In the genomic region with DNA sequence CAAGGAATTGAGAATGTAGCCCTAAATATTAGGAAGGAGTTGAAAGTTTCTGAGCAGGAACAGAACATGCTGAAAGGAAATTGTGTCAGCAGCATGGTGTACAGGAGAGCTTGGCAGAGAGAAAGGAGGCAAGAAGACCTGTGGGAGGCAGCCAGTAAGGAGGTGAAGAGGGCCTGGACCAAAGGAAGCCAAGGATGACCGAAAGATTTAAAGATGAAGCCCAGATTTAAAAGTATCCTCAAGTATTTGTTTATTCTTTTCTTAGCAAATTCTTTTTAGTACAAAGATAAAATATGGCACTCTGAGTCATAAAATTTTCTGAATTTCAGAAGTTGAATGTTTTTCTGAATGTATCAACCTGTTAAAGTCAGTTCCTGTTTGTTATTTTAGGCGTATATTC, we compare ENCODE assay signal across 1 cellular context.
TF ChIP-seq lines count a peak whose summit lies in the region.

No MANE protein-coding gene starts in this region.

TF ChIP-seq in GM23338, 12 proteins besides CTCF, POLR2A, EP300 and RAD21:
- no peak for TF ChIP-seq ZNF462 (CRISPR knock-in tag; IDR thresholded peaks at IDR 0.05)
- no peak for TF ChIP-seq CREB1 (CRISPR knock-in tag; IDR thresholded peaks at IDR 0.05; ENCODE audit: low read depth)
- TF ChIP-seq EZH2 (IDR thresholded peaks at IDR 0.05; ENCODE audit: low read depth, unreplicated experiment) = no peak
- TF ChIP-seq REST (IDR thresholded peaks at IDR 0.05; ENCODE audit: unreplicated experiment) = no peak
- TF ChIP-seq NANOG (IDR thresholded peaks at IDR 0.05; ENCODE audit: borderline replicate concordance) = no peak
- no peak for TF ChIP-seq ZNF114 (CRISPR knock-in tag; IDR thresholded peaks at IDR 0.05)
- TF ChIP-seq STAT1 (IDR thresholded peaks at IDR 0.05; ENCODE audit: unreplicated experiment) = no peak
- TF ChIP-seq, protein P1, sequence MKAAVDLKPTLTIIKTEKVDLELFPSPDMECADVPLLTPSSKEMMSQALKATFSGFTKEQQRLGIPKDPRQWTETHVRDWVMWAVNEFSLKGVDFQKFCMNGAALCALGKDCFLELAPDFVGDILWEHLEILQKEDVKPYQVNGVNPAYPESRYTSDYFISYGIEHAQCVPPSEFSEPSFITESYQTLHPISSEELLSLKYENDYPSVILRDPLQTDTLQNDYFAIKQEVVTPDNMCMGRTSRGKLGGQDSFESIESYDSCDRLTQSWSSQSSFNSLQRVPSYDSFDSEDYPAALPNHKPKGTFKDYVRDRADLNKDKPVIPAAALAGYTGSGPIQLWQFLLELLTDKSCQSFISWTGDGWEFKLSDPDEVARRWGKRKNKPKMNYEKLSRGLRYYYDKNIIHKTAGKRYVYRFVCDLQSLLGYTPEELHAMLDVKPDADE (IDR thresholded peaks at IDR 0.05) = no peak
- no peak for TF ChIP-seq EZH2phosphoT487 (IDR thresholded peaks at IDR 0.05; ENCODE audit: unreplicated experiment)
- no peak for TF ChIP-seq ZNF331 (CRISPR knock-in tag; IDR thresholded peaks at IDR 0.05; ENCODE audit: low read depth)
- no peak for TF ChIP-seq JUNB (IDR thresholded peaks at IDR 0.05; ENCODE audit: unreplicated experiment)
- TF ChIP-seq POLR2AphosphoS5 (IDR thresholded peaks at IDR 0.05; ENCODE audit: low read depth) = no peak
TF ChIP-seq in GM23338: peak in this region for 0.
